ENCODE assay signal across 13 cellular contexts in genomic region chr11:8087185-8087584, GRCh38. TPM values are rescaled to one million over a fixed set of nuclear protein-coding genes. Genes with fewer than 3 reads are reported as not detected.
A peak's percentile ranks its signal among the peaks of the same experiment; 100 is the strongest.
DNase-seq lines count a peak whose midpoint lies in the region; ATAC-seq, FAIRE-seq and TF ChIP-seq lines count a peak whose summit lies in the region.
"Had no signal": no experiment of that assay in that cellular context is flagged by ENCODE, and none has a peak within 500 bp of the region (broad histone marks: within the 10 kb centered on the region; RNA-seq: fewer than 3 reads in every experiment).

No MANE protein-coding gene starts in this region.

- no peak overlapping the region for H3K27ac Mint-ChIP-seq in activated CD4-positive, alpha-beta T cell treated with anti-CD3 and anti-CD28 coated beads for 36 hours
- peak overlapping the region in 1 of 9 donors; percentile 22 for H3K27ac Mint-ChIP-seq in naive thymus-derived CD4-positive, alpha-beta T cell
- H3K27ac Mint-ChIP-seq: stimulated activated naive CD8-positive, alpha-beta T cell treated with anti-CD3 and anti-CD28 coated beads, Interleukin-15, Interleukin-2, amounts not matched to agents 100 ng/mL and 50 ng/mL, for 24 hours had no signal

- TF ChIP-seq EP300 in K562 (IDR thresholded peaks at IDR 0.05; ENCODE audit: low read length): no peak

- no peak for TF ChIP-seq POLR2A in K562 (conservative IDR thresholded peaks at IDR 0.05)

- H3K9ac ChIP-seq in K562 (ENCODE audit: insufficient read depth in 1 of 2, low read depth in 2 of 2, low read length in 2 of 2): no peak overlapping the region; a peak in 1 of 4 replicates

- no peak for FAIRE-seq in K562 (lab: Jason Lieb, UNC)
- FAIRE-seq: frontal cortex had no signal

- no peak overlapping the region for H3K27ac ChIP-seq in K562 (ENCODE audit: extremely low read depth, low read depth, low read length)
- H3K27ac ChIP-seq in naive thymus-derived CD4-positive, alpha-beta T cell (ENCODE audit: low read depth, low read length): no peak overlapping the region

- H3K36me3 ChIP-seq in K562 (ENCODE audit: control insufficient read depth, insufficient read depth, low read length): no peaks in the 10 kb centered on the region
- H3K36me3 ChIP-seq in naive thymus-derived CD4-positive, alpha-beta T cell (ENCODE audit: control insufficient read depth in 2 of 3, insufficient read depth in 3 of 3, low read length in 3 of 3): no peaks in the 10 kb centered on the region

- BruUV-seq in K562 (replicated peaks; lab: Mats Ljungman, UMichigan): no TSS peak

- no peaks in the 10 kb centered on the region for H4K20me1 ChIP-seq in K562 (replicated peaks; ENCODE audit: control insufficient read depth, insufficient read depth, low read length)

- H3K4me1 Mint-ChIP-seq in activated CD4-positive, alpha-beta T cell treated with anti-CD3 and anti-CD28 coated beads for 36 hours: no peaks in the 10 kb centered on the region
- H3K4me1 Mint-ChIP-seq in naive thymus-derived CD4-positive, alpha-beta T cell: peaks cover 0 to 5% (median 0%) of the 10 kb centered on the region in 7 donors

- no peak overlapping the region for H3K4me3 Mint-ChIP-seq in activated CD4-positive, alpha-beta T cell treated with anti-CD3 and anti-CD28 coated beads for 36 hours
- no peak overlapping the region for H3K4me3 Mint-ChIP-seq in naive thymus-derived CD4-positive, alpha-beta T cell
- H3K4me3 Mint-ChIP-seq: stimulated activated naive CD8-positive, alpha-beta T cell treated with anti-CD3 and anti-CD28 coated beads, Interleukin-15, Interleukin-2, amounts not matched to agents 100 ng/mL and 50 ng/mL, for 24 hours had no signal

- H3K27me3 ChIP-seq in K562 (ENCODE audit: control insufficient read depth in 2 of 2, insufficient read depth in 2 of 2, low read length in 2 of 2): peaks cover 0 to 71% of the 10 kb centered on the region in 2 experiments; a peak in 3 of 5 replicates
- H3K27me3 ChIP-seq in naive thymus-derived CD4-positive, alpha-beta T cell (ENCODE audit: control insufficient read depth in 2 of 2, insufficient read depth in 2 of 2, low read length in 2 of 2): peaks cover 0 to 2% of the 10 kb centered on the region in 2 donors

- no peaks in the 10 kb centered on the region for H3K9me3 Mint-ChIP-seq in activated CD4-positive, alpha-beta T cell treated with anti-CD3 and anti-CD28 coated beads for 36 hours (ENCODE audit: low read depth)
- no peaks in the 10 kb centered on the region for H3K9me3 Mint-ChIP-seq in naive thymus-derived CD4-positive, alpha-beta T cell
- H3K9me3 Mint-ChIP-seq: stimulated activated naive CD8-positive, alpha-beta T cell treated with anti-CD3 and anti-CD28 coated beads, Interleukin-15, Interleukin-2, amounts not matched to agents 100 ng/mL and 50 ng/mL, for 24 hours had no signal

- peak; percentile 42 for ATAC-seq in activated CD4-positive, alpha-beta T cell treated with anti-CD3 and anti-CD28 coated beads for 36 hours
- ATAC-seq in HG02840 (IDR thresholded peaks at IDR 0.05; ENCODE audit: low FRiP score, unreplicated experiment) (peak; percentile 36), K562 (peak; percentile 46; the same call in 2 of the 3 replicates), HG03354 (IDR thresholded peaks at IDR 0.05; ENCODE audit: poor library complexity, severe bottlenecking, unreplicated experiment) (no peak)
- ATAC-seq in naive thymus-derived CD4-positive, alpha-beta T cell: peak; percentile 8

- no peaks in the 10 kb centered on the region for H3K9me3 ChIP-seq in K562 (replicated peaks; ENCODE audit: control insufficient read depth, insufficient read depth, low read depth, low read length)
- no peaks in the 10 kb centered on the region for H3K9me3 ChIP-seq in naive thymus-derived CD4-positive, alpha-beta T cell (ENCODE audit: control insufficient read depth in 2 of 3, low read length in 3 of 3)

- POLR2A ChIA-PET in activated CD4-positive, alpha-beta T cell treated with anti-CD3 and anti-CD28 coated beads for 36 hours (lab: Charles Lee): no interaction called here
- POLR2A ChIA-PET in K562 (lab: Yijun Ruan, JAX): interaction anchor here (0.6 to 1.8 kb wide), 2 partner anchors 12 to 1517 kb away, joined by 4 read pairs; no protein-coding TSS in a partner anchor
- POLR2A ChIA-PET in naive thymus-derived CD4-positive, alpha-beta T cell (lab: Charles Lee): no interaction called here

- no peaks in the 10 kb centered on the region for H3K9me1 ChIP-seq in K562 (ENCODE audit: control insufficient read depth, insufficient read depth, low read length)

- peak; percentile 35 to 44; a peak in 3 of 4 replicates for TF ChIP-seq RAD21 in K562 (CRISPR knock-in tag; conservative IDR thresholded peaks at IDR 0.05 in 1 of 2, IDR thresholded peaks at IDR 0.05 in 1 of 2)

- no peaks in the 10 kb centered on the region for H3K79me2 ChIP-seq in K562 (ENCODE audit: control insufficient read depth, insufficient read depth, low read length)

- H2AFZ ChIP-seq in K562 (ENCODE audit: low read depth, low read length): no peak overlapping the region

- in situ Hi-C loops in K562 (cut with MboI): no loop called here

- peak; percentile 25 for DNase-seq in activated CD4-positive, alpha-beta T cell treated with anti-CD3 and anti-CD28 coated beads for 36 hours
- DNase-seq in activated CD4-positive, alpha-beta T cell treated with anti-CD3 and anti-CD28 coated beads, Interleukin-2, amount 50 U/mL, for 1 hour: no peak
- peak in 1 of 4 experiments; percentile 8 for DNase-seq in K562 (ENCODE audit: extremely low read depth in 1 of 4, low spot score in 3 of 4)
- DNase-seq in naive thymus-derived CD4-positive, alpha-beta T cell: no peak
- no peak for DNase-seq in cortex of kidney (lab: John Stamatoyannopoulos, UW)
- DNase-seq in NK-92 treated with Interleukin-12 subunit alpha and Interleukin-12 subunit beta, amount 100 ng/mL, for 24 hours (lab: John Stamatoyannopoulos, UW): no peak
- DNase-seq: AML-193, NCI-H2029 treated with DMSO at 0.1 percent for 48 hours, SHP77 had no signal

- no peak overlapping the region for H3K4me3 ChIP-seq in K562
- no peak overlapping the region for H3K4me3 ChIP-seq in naive thymus-derived CD4-positive, alpha-beta T cell (ENCODE audit: low read length)

- peaks cover 23% of the 10 kb centered on the region for H3K27me3 Mint-ChIP-seq in activated CD4-positive, alpha-beta T cell treated with anti-CD3 and anti-CD28 coated beads for 36 hours
- peaks cover 26 to 53% (median 36%) of the 10 kb centered on the region in 5 donors for H3K27me3 Mint-ChIP-seq in naive thymus-derived CD4-positive, alpha-beta T cell

- peak; percentile 23 to 40 (median 33); a peak in 4 of 6 replicates for TF ChIP-seq CTCF in K562 (IDR thresholded peaks at IDR 0.05 in 2 of 3, conservative IDR thresholded peaks at IDR 0.05 in 1 of 3; ENCODE audit: insufficient read depth in 2 of 3, low read depth in 1 of 3, low read length in 3 of 3)

- WGBS in K562 (ENCODE audit: insufficient coverage, low coverage, missing lambda C conversion rate): 0% methylated on average over 4 of the region's 4 CpGs

- CTCF ChIA-PET in activated CD4-positive, alpha-beta T cell treated with anti-CD3 and anti-CD28 coated beads for 36 hours (lab: Charles Lee): interaction anchor here (3.1 to 5.5 kb wide), 2 partner anchors 12 to 81 kb away, joined by 11 to 50 read pairs; no protein-coding TSS in a partner anchor
- CTCF ChIA-PET in K562 (lab: Yijun Ruan, JAX; ENCODE audit: low intra/inter-chr PET ratio): interaction anchor here (1.4 kb wide), 1 partner anchor 54 kb away, joined by 5 read pairs; no protein-coding TSS in a partner anchor
- CTCF ChIA-PET in naive thymus-derived CD4-positive, alpha-beta T cell (lab: Charles Lee): no interaction called here

- H3K4me1 ChIP-seq in K562 (replicated peaks in 1 of 2; ENCODE audit: control insufficient read depth in 2 of 2, insufficient read depth in 2 of 2, low read length in 2 of 2): no peaks in the 10 kb centered on the region
- H3K4me1 ChIP-seq in naive thymus-derived CD4-positive, alpha-beta T cell (ENCODE audit: control insufficient read depth in 2 of 2, insufficient read depth in 2 of 2, low read length in 2 of 2): no peaks in the 10 kb centered on the region

- no peak overlapping the region for H3K4me2 ChIP-seq in K562 (ENCODE audit: insufficient read depth, low read length)

- no peaks in the 10 kb centered on the region for H3K36me3 Mint-ChIP-seq in activated CD4-positive, alpha-beta T cell treated with anti-CD3 and anti-CD28 coated beads for 36 hours (ENCODE audit: low read depth)
- no peaks in the 10 kb centered on the region for H3K36me3 Mint-ChIP-seq in naive thymus-derived CD4-positive, alpha-beta T cell

- intact Hi-C loops in activated CD4-positive, alpha-beta T cell treated with anti-CD3 and anti-CD28 coated beads for 36 hours (cut with DNase I, micrococcal nuclease): no loop called here
- intact Hi-C loops in K562 (cut with micrococcal nuclease): no loop called here
- intact Hi-C loops in naive thymus-derived CD4-positive, alpha-beta T cell (cut with micrococcal nuclease): no loop called here

RNA-seq across cellular contexts. Expression of gene TUB, which starts 6.2 kb away (rescaled TPM):
- under 1 TPM; 0.33 to 0.48 TPM for total RNA-seq in activated CD4-positive, alpha-beta T cell treated with anti-CD3 and anti-CD28 coated beads for 36 hours
- total RNA-seq in K562 (2011; cell fraction: chromatin; rRNA removed; ENCODE audit: low replicate concordance): not detected in 2 replicates
- total RNA-seq in K562 (2011; cell fraction: nucleolus; rRNA removed): not detected in 2 replicates
- not detected in 2 replicates for total RNA-seq in K562 (2011; cell fraction: nucleoplasm; rRNA removed)
- total RNA-seq in K562 (2014; rRNA removed): not detected in 2 replicates
- total RNA-seq in K562 (2014; rRNA removed; fragmentation: Illumina TruSeq; extraction: Trizol): not detected in 2 replicates
- total RNA-seq in K562 (2015; rRNA removed; fragmentation: Illumina TruSeq; extraction: Trizol): not detected in 2 replicates
- total RNA-seq in K562 (2021): not detected in 2 replicates
- polyA plus RNA-seq in K562 (2011; rRNA removed): not detected in 2 replicates
- polyA plus RNA-seq in K562 (2011; cell fraction: cytosol; rRNA removed): 0.01 TPM in 1 of 2 replicates, not detected in the other
- polyA plus RNA-seq in K562 (2011; cell fraction: nucleus; rRNA removed): 0.04 TPM in 1 of 2 replicates, not detected in the other
- polyA plus RNA-seq in K562 (2012): 0.01 TPM in 1 of 2 replicates, not detected in the other
- not detected in 2 replicates for polyA plus RNA-seq in K562 (2014; fragmentation: Illumina TruSeq; extraction: Trizol)
- polyA plus RNA-seq in K562 (2014; fragmentation: Nextera tagmentation; extraction: Ambion mirVana): not detected
- polyA plus RNA-seq in K562 (2014; rRNA removed): not detected in 2 replicates
- polyA minus RNA-seq in K562 (2011; rRNA and poly(A)+ RNA removed): not detected in 2 replicates
- polyA minus RNA-seq in K562 (2011; cell fraction: cytosol; rRNA and poly(A)+ RNA removed): not detected in 2 replicates
- not detected in 2 replicates for polyA minus RNA-seq in K562 (2011; cell fraction: nucleus; rRNA and poly(A)+ RNA removed)
- under 1 TPM in 3 of 5 experiments, not detected in 2; 0.05 to 0.07 (median 0.05) TPM for total RNA-seq in naive thymus-derived CD4-positive, alpha-beta T cell
- polyA plus RNA-seq in naive thymus-derived CD4-positive, alpha-beta T cell: under 1 TPM in 1 of 2 donors, not detected in 1; 0.12 TPM
